In genomic region chr1:201718346-201719202, GRCh38 we compare ENCODE assay signal across 14 cellular contexts.
DNase-seq lines count a peak whose midpoint lies in the region; ATAC-seq and TF ChIP-seq lines count a peak whose summit lies in the region.
"Had no signal": no experiment of that assay in that cellular context is flagged by ENCODE, and none has a peak within 500 bp of the region (broad histone marks: within the 10 kb centered on the region; RNA-seq: fewer than 3 reads in every experiment).

No MANE protein-coding gene starts in this region.

- H3K27me3 ChIP-seq in left ventricle myocardium inferior (ENCODE audit: low read depth) (no peaks in the 10 kb centered on the region), osteoblast (ENCODE audit: insufficient read depth, low read length) (no peaks in the 10 kb centered on the region)
- H3K27me3 ChIP-seq: upper lobe of left lung had no signal

- peaks cover 26% of the 10 kb centered on the region for H3K4me1 Mint-ChIP-seq in endothelial cell (ENCODE audit: unreplicated experiment)

- H4K20me1 ChIP-seq in osteoblast (ENCODE audit: insufficient read depth, low read length): no peaks in the 10 kb centered on the region

- H3K36me3 ChIP-seq in left ventricle myocardium inferior: peaks cover 12% of the 10 kb centered on the region
- peaks cover 62% of the 10 kb centered on the region for H3K36me3 ChIP-seq in osteoblast (ENCODE audit: insufficient read depth, low read length)

- H3K36me3 Mint-ChIP-seq in endothelial cell (ENCODE audit: low read depth, unreplicated experiment): peaks cover 29% of the 10 kb centered on the region

- H3K4me1 ChIP-seq in left ventricle myocardium inferior: peaks cover 100% of the 10 kb centered on the region
- peaks cover 71% of the 10 kb centered on the region for H3K4me1 ChIP-seq in osteoblast (ENCODE audit: insufficient read depth, low read length)

- H3K27ac Mint-ChIP-seq in endothelial cell (ENCODE audit: unreplicated experiment): peak overlapping the region; percentile 23
- H3K27ac Mint-ChIP-seq: memory B cell, progenitor cell of endocrine pancreas had no signal

- TF ChIP-seq CTCF in left ventricle myocardium inferior (IDR thresholded peaks at IDR 0.05; ENCODE audit: borderline replicate concordance) (no peak), endothelial cell (IDR thresholded peaks at IDR 0.05; ENCODE audit: unreplicated experiment) (no peak), osteoblast (IDR thresholded peaks at IDR 0.05; ENCODE audit: extremely low read depth, low read depth, low read length) (no peak)

- intact Hi-C loops in left ventricle myocardium inferior (cut with micrococcal nuclease) (no loop called here), Right ventricle myocardium superior (cut with DNase I) (no loop called here)

- no peaks in the 10 kb centered on the region for H3K9me3 ChIP-seq in left ventricle myocardium inferior (replicated peaks)
- no peaks in the 10 kb centered on the region for H3K9me3 ChIP-seq in osteoblast (ENCODE audit: low read depth, low read length)
- H3K9me3 ChIP-seq: upper lobe of left lung had no signal

- H3K27ac ChIP-seq in left ventricle myocardium inferior (replicated peaks) (peak overlapping the region; percentile 97), osteoblast (ENCODE audit: low read depth, low read length) (peak overlapping the region; percentile 80)

- H3K27me3 Mint-ChIP-seq in endothelial cell (ENCODE audit: unreplicated experiment): peaks cover 11% of the 10 kb centered on the region
- H3K27me3 Mint-ChIP-seq: progenitor cell of endocrine pancreas had no signal

- H3K9me3 Mint-ChIP-seq in endothelial cell (ENCODE audit: unreplicated experiment): no peaks in the 10 kb centered on the region
- H3K9me3 Mint-ChIP-seq: memory B cell had no signal

- no peak for ATAC-seq in Right ventricle myocardium superior (ENCODE audit: poor library complexity)
- ATAC-seq in HG03469 (IDR thresholded peaks at IDR 0.05; ENCODE audit: unreplicated experiment): no peak

- H3K4me3 Mint-ChIP-seq in endothelial cell (ENCODE audit: unreplicated experiment): peak overlapping the region; percentile 47
- H3K4me3 Mint-ChIP-seq: memory B cell had no signal

- no peak overlapping the region for H3K4me2 ChIP-seq in osteoblast (ENCODE audit: insufficient read depth, low read length)

- no peak overlapping the region for H2AFZ ChIP-seq in osteoblast (ENCODE audit: low read length)

- H3K4me3 ChIP-seq in left ventricle myocardium inferior (no peak overlapping the region), osteoblast (ENCODE audit: insufficient read depth, low read length) (no peak overlapping the region)
- H3K4me3 ChIP-seq: upper lobe of left lung had no signal

- DNase-seq in left ventricle myocardium inferior (no peak), Right ventricle myocardium superior (no peak), endothelial cell (ENCODE audit: low spot score) (no peak), osteoblast (ENCODE audit: insufficient read length, low spot score, missing footprints) (peak; percentile 19), SKM-1 (lab: John Stamatoyannopoulos, UW; ENCODE audit: unreplicated experiment) (no peak)
- DNase-seq in stimulated activated CD4-positive, alpha-beta T cell treated with anti-CD3 and anti-CD28 coated beads, Interleukin-12 subunit alpha, Interleukin-12 subunit beta, amount 100 ng/mL, for 4 hours: no peak
- DNase-seq in stimulated activated CD4-positive, alpha-beta T cell treated with anti-CD3 and anti-CD28 coated beads, Interleukin-4, amount 100 ng/mL, for 4 hours: no peak
- DNase-seq: activated CD8-positive, alpha-beta memory T cell treated with anti-CD3 and anti-CD28 coated beads for 24 hours; MM.1S; NCI-H2171 treated with DMSO at 0.1 percent for 48 hours had no signal

- H3K79me2 ChIP-seq in osteoblast (ENCODE audit: insufficient read depth, low read length): peaks cover 80% of the 10 kb centered on the region
